9 cellular contexts compared by ENCODE assay signal in genomic region chr7:128738570-128739047, GRCh38. TPM values are rescaled to one million over a fixed set of nuclear protein-coding genes. Genes with fewer than 3 reads are reported as not detected.
DNase-seq lines count a peak whose midpoint lies in the region; ATAC-seq, FAIRE-seq and TF ChIP-seq lines count a peak whose summit lies in the region.
"Had no signal": no experiment of that assay in that cellular context is flagged by ENCODE, and none has a peak within 500 bp of the region (broad histone marks: within the 10 kb centered on the region; RNA-seq: fewer than 3 reads in every experiment).

No MANE protein-coding gene starts in this region.

- H3K27me3 ChIP-seq in A673 (replicated peaks; ENCODE audit: insufficient read depth, low read depth, low read length, poor library complexity), result no peaks in the 10 kb centered on the region
- H3K27me3 ChIP-seq in Loucy (ENCODE audit: insufficient read depth, low read length, poor library complexity, severe bottlenecking), result no peaks in the 10 kb centered on the region
- peaks cover 0 to 8% of the 10 kb centered on the region in 2 experiments; a peak in 1 of 5 replicates for H3K27me3 ChIP-seq in HepG2 (ENCODE audit: control insufficient read depth in 1 of 2, insufficient read depth in 2 of 2, low read length in 2 of 2)
- H3K27me3 ChIP-seq in thyroid gland, result no peaks in the 10 kb centered on the region

- TF ChIP-seq EP300 in HepG2 (IDR thresholded peaks at IDR 0.05; ENCODE audit: low read depth in 2 of 2, low read length in 2 of 2), result no peak
- no peak for TF ChIP-seq EP300 in HepG2 (CRISPR knock-in tag; IDR thresholded peaks at IDR 0.05; ENCODE audit: borderline replicate concordance)

- WGBS in HepG2 (ENCODE audit: low lambda C conversion rate), result 3% methylated on average over 8 of the region's 8 CpGs
- 3% methylated on average over 8 of the region's 8 CpGs for WGBS in thyroid gland, 2 donors

- no peaks in the 10 kb centered on the region for H3F3A ChIP-seq in Loucy (ENCODE audit: low read depth)

- in situ Hi-C loops in HepG2 (cut with HindIII; ENCODE audit: extremely low pct_ligation_motif_present, low pct_unique_long_range_greater_than_20kb), result no loop called here

- CTCF ChIA-PET in A673 (lab: Charles Lee), result no interaction called here
- CTCF ChIA-PET in HepG2 (lab: Yijun Ruan, JAX; ENCODE audit: low intra/inter-chr PET ratio, low total read pairs), result no interaction called here

- no peak for TF ChIP-seq POLR2A in HepG2 (IDR thresholded peaks at IDR 0.05; ENCODE audit: insufficient read depth in 1 of 2, low read depth in 2 of 2, low read length in 2 of 2)
- TF ChIP-seq POLR2A in thyroid gland (IDR thresholded peaks at IDR 0.05), result no peak

- H3K9me3 ChIP-seq in A673 (ENCODE audit: low read depth, low read length, poor library complexity, severe bottlenecking) (no peaks in the 10 kb centered on the region), Loucy (ENCODE audit: insufficient read depth, low read depth, low read length) (no peaks in the 10 kb centered on the region), HepG2 (ENCODE audit: low read length) (no peaks in the 10 kb centered on the region), thyroid gland (no peaks in the 10 kb centered on the region)

- H3K4me3 ChIP-seq in A673 (ENCODE audit: low read depth, low read length, poor library complexity, severe bottlenecking) (peak overlapping the region; percentile 96), Loucy (ENCODE audit: low read length, poor library complexity, severe bottlenecking) (peak overlapping the region; percentile 90), HepG2 (replicated peaks in 1 of 3; ENCODE audit: insufficient read depth in 1 of 3, low read depth in 2 of 3, low read length in 3 of 3) (peak overlapping the region; percentile 41 to 100 (median 99)), thyroid gland (replicated peaks in 1 of 3) (peak overlapping the region; percentile 8 to 96 (median 91))

- intact Hi-C loops in A673 (cut with micrococcal nuclease; ENCODE audit: unreplicated experiment) (no loop called here), HepG2 (cut with micrococcal nuclease; ENCODE audit: unreplicated experiment) (no loop called here), thyroid gland (cut with DNase I) (loop anchor here (10.0 kb wide), 1 partner anchor 126 kb away; the partner anchor contains the start of gene ATP6V1F)

- H3K9ac ChIP-seq in Loucy (ENCODE audit: low read depth, low read length, poor library complexity, severe bottlenecking) (peak overlapping the region; percentile 81), HepG2 (ENCODE audit: insufficient read depth, low read depth, low read length) (peak overlapping the region; percentile 99)

- H3K4me2 ChIP-seq in Loucy (ENCODE audit: low read depth, low read length, poor library complexity, severe bottlenecking) (peak overlapping the region; percentile 90), HepG2 (ENCODE audit: low read depth, low read length) (peak overlapping the region; percentile 83)

- no peak for FAIRE-seq in HepG2 (lab: Jason Lieb, UNC)

- peak; percentile 9 for ATAC-seq in GM18868 (IDR thresholded peaks at IDR 0.05; ENCODE audit: unreplicated experiment)
- ATAC-seq in HepG2, result peak; percentile 46

- H4K20me1 ChIP-seq in Loucy (ENCODE audit: insufficient read depth, low read length, poor library complexity, severe bottlenecking), result peaks cover 40% of the 10 kb centered on the region
- H4K20me1 ChIP-seq in HepG2 (ENCODE audit: insufficient read depth, low read length), result peaks cover 37% of the 10 kb centered on the region

- H3K79me2 ChIP-seq in Loucy (ENCODE audit: insufficient read depth, low read length) (peaks cover 44% of the 10 kb centered on the region), HepG2 (ENCODE audit: insufficient read depth, low read length) (peaks cover 45% of the 10 kb centered on the region)

- H3K36me3 ChIP-seq in A673 (ENCODE audit: insufficient read depth, low read length, poor library complexity, severe bottlenecking), result no peaks in the 10 kb centered on the region
- no peaks in the 10 kb centered on the region for H3K36me3 ChIP-seq in Loucy (ENCODE audit: insufficient read depth, low read length)
- peaks cover 0 to 5% of the 10 kb centered on the region in 2 experiments; a peak in 2 of 5 replicates for H3K36me3 ChIP-seq in HepG2 (replicated peaks in 1 of 2; ENCODE audit: control insufficient read depth in 1 of 2, insufficient read depth in 2 of 2, low read length in 2 of 2)
- H3K36me3 ChIP-seq in thyroid gland, result no peaks in the 10 kb centered on the region

- DNase-seq in A673 (ENCODE audit: low spot score) (no peak), brain pericyte (ENCODE audit: low read depth, low spot score) (peak; percentile 34), HepG2 (ENCODE audit: low spot score) (no peak), thyroid gland (no peak), NCI-H510A (lab: John Stamatoyannopoulos, UW) (no peak)
- DNase-seq in stimulated activated CD4-positive, alpha-beta T cell treated with anti-CD3 and anti-CD28 coated beads, Interleukin-4, amount 100 ng/mL, for 4 hours, result no peak

- H3K9me2 ChIP-seq in Loucy (replicated peaks; ENCODE audit: low read depth, low read length), result no peaks in the 10 kb centered on the region

- no peak for TF ChIP-seq RAD21 in HepG2 (CRISPR knock-in tag; IDR thresholded peaks at IDR 0.05)

- H3K4me1 ChIP-seq in A673 (ENCODE audit: insufficient read depth, low read length, poor library complexity, severe bottlenecking) (peaks cover 22% of the 10 kb centered on the region), Loucy (ENCODE audit: insufficient read depth, low read length, poor library complexity, severe bottlenecking) (peaks cover 51% of the 10 kb centered on the region), HepG2 (ENCODE audit: insufficient read depth, low read length) (peaks cover 41% of the 10 kb centered on the region), thyroid gland (peaks cover 19 to 23% of the 10 kb centered on the region in 2 donors)

- H2AFZ ChIP-seq in Loucy (ENCODE audit: low read length), result peak overlapping the region; percentile 86
- peak overlapping the region; percentile 60 for H2AFZ ChIP-seq in HepG2 (ENCODE audit: low read length)

- TSS peak; percentile 99 for BruUV-seq in A673 (replicated peaks; lab: Mats Ljungman, UMichigan)
- TSS peak; percentile 98 for BruUV-seq in HepG2 (replicated peaks; lab: Mats Ljungman, UMichigan)

- TF ChIP-seq CTCF in A673 (conservative IDR thresholded peaks at IDR 0.05; ENCODE audit: low read depth, low read length) (no peak), Loucy (conservative IDR thresholded peaks at IDR 0.05; ENCODE audit: low read length) (no peak), HepG2 (CRISPR knock-in tag; IDR thresholded peaks at IDR 0.05) (no peak), thyroid gland (IDR thresholded peaks at IDR 0.05) (no peak)

- POLR2A ChIA-PET in A673 (lab: Charles Lee; ENCODE audit: low non-redundant PET), result no interaction called here
- POLR2A ChIA-PET in HepG2 (lab: Yijun Ruan, JAX), result interaction anchor here (0.8 to 2.0 kb wide), 8 partner anchors 10 to 125 kb away, joined by 3 to 5 read pairs (median 4); partner anchors contain the start of gene ATP6V1F

- H3K27ac ChIP-seq in A673 (ENCODE audit: low read depth, low read length, poor library complexity, severe bottlenecking), result peak overlapping the region; percentile 86
- peak overlapping the region; percentile 93 for H3K27ac ChIP-seq in HepG2 (ENCODE audit: extremely low read length, insufficient read depth, low read length)
- peak overlapping the region; percentile 42 to 90 (median 90) for H3K27ac ChIP-seq in thyroid gland

RNA-seq across cellular contexts. Expression of gene CALU, which starts 0.6 kb away (rescaled TPM):
- total RNA-seq in A673 (2021) (161 and 162 TPM in 2 replicates), HepG2 (2016; rRNA removed; fragmentation: Illumina TruSeq; extraction: Trizol) (142 and 252 TPM in 2 replicates), thyroid gland (100 to 1,000 TPM; 115 to 143 (median 132) TPM)
- total RNA-seq in HepG2 (2016; cell fraction: cytosol; rRNA removed; fragmentation: Illumina TruSeq; extraction: Trizol; ENCODE audit: low read depth), result 15.1 and 15.2 TPM in 2 replicates
- 133 and 260 TPM in 2 replicates for total RNA-seq in HepG2 (2016; cell fraction: insoluble cytoplasmic fraction; rRNA removed; fragmentation: Illumina TruSeq; extraction: Trizol)
- 44.5 and 53.3 TPM in 2 replicates for total RNA-seq in HepG2 (2016; cell fraction: membrane; rRNA removed; fragmentation: Illumina TruSeq; extraction: Trizol)
- 214 and 252 TPM in 2 replicates for total RNA-seq in HepG2 (2016; cell fraction: nucleus; rRNA removed; fragmentation: Illumina TruSeq; extraction: Trizol)
- 136 and 198 TPM in 2 replicates for polyA plus RNA-seq in HepG2 (2011; rRNA removed)
- 96.7 and 147 TPM in 2 replicates for polyA plus RNA-seq in HepG2 (2011; cell fraction: cytosol; rRNA removed)
- polyA plus RNA-seq in HepG2 (2011; cell fraction: nucleus; rRNA removed), result 33.4 and 42.7 TPM in 2 replicates
- polyA plus RNA-seq in HepG2 (2012), result 236 and 237 TPM in 2 replicates
- polyA plus RNA-seq in HepG2 (2016; cell fraction: cytosol; fragmentation: Illumina TruSeq; extraction: Trizol; ENCODE audit: low read depth), result 12.0 and 12.8 TPM in 2 replicates
- 135 and 140 TPM in 2 replicates for polyA plus RNA-seq in HepG2 (2016; cell fraction: insoluble cytoplasmic fraction; fragmentation: Illumina TruSeq; extraction: Trizol; ENCODE audit: low read depth)
- polyA plus RNA-seq in HepG2 (2016; cell fraction: membrane; fragmentation: Illumina TruSeq; extraction: Trizol; ENCODE audit: low read depth), result 30.9 and 36.3 TPM in 2 replicates
- 282 and 283 TPM in 2 replicates for polyA plus RNA-seq in HepG2 (2016; cell fraction: nucleus; fragmentation: Illumina TruSeq; extraction: Trizol; ENCODE audit: insufficient read depth, low read depth)
- polyA minus RNA-seq in HepG2 (2011; rRNA and poly(A)+ RNA removed; ENCODE audit: low replicate concordance), result 58.1 and 85.7 TPM in 2 replicates
- polyA minus RNA-seq in HepG2 (2011; cell fraction: cytosol; rRNA and poly(A)+ RNA removed), result 156 and 168 TPM in 2 replicates
- polyA minus RNA-seq in HepG2 (2011; cell fraction: nucleus; rRNA and poly(A)+ RNA removed), result 92.3 and 101 TPM in 2 replicates

RNA-seq across cellular contexts. Expression of gene OPN1SW, which starts 37.0 kb away (rescaled TPM):
- total RNA-seq in A673 (2021), result not detected in 2 replicates
- total RNA-seq in HepG2 (2016; rRNA removed; fragmentation: Illumina TruSeq; extraction: Trizol), result not detected in 2 replicates
- not detected in 2 replicates for total RNA-seq in HepG2 (2016; cell fraction: cytosol; rRNA removed; fragmentation: Illumina TruSeq; extraction: Trizol; ENCODE audit: low read depth)
- total RNA-seq in HepG2 (2016; cell fraction: insoluble cytoplasmic fraction; rRNA removed; fragmentation: Illumina TruSeq; extraction: Trizol), result not detected in 2 replicates
- not detected in 2 replicates for total RNA-seq in HepG2 (2016; cell fraction: membrane; rRNA removed; fragmentation: Illumina TruSeq; extraction: Trizol)
- not detected in 2 replicates for total RNA-seq in HepG2 (2016; cell fraction: nucleus; rRNA removed; fragmentation: Illumina TruSeq; extraction: Trizol)
- not detected in 2 replicates for polyA plus RNA-seq in HepG2 (2011; rRNA removed)
- not detected in 2 replicates for polyA plus RNA-seq in HepG2 (2011; cell fraction: cytosol; rRNA removed)
- polyA plus RNA-seq in HepG2 (2011; cell fraction: nucleus; rRNA removed), result not detected in 2 replicates
- 0.20 TPM in 1 of 2 replicates, not detected in the other for polyA plus RNA-seq in HepG2 (2012)
- polyA plus RNA-seq in HepG2 (2016; cell fraction: cytosol; fragmentation: Illumina TruSeq; extraction: Trizol; ENCODE audit: low read depth), result not detected in 2 replicates
- not detected in 2 replicates for polyA plus RNA-seq in HepG2 (2016; cell fraction: insoluble cytoplasmic fraction; fragmentation: Illumina TruSeq; extraction: Trizol; ENCODE audit: low read depth)
- polyA plus RNA-seq in HepG2 (2016; cell fraction: membrane; fragmentation: Illumina TruSeq; extraction: Trizol; ENCODE audit: low read depth), result not detected in 2 replicates
- polyA plus RNA-seq in HepG2 (2016; cell fraction: nucleus; fragmentation: Illumina TruSeq; extraction: Trizol; ENCODE audit: insufficient read depth, low read depth), result not detected in 2 replicates
- not detected in 2 replicates for polyA minus RNA-seq in HepG2 (2011; rRNA and poly(A)+ RNA removed; ENCODE audit: low replicate concordance)
- polyA minus RNA-seq in HepG2 (2011; cell fraction: cytosol; rRNA and poly(A)+ RNA removed), result not detected in 2 replicates
- polyA minus RNA-seq in HepG2 (2011; cell fraction: nucleus; rRNA and poly(A)+ RNA removed), result not detected in 2 replicates
- total RNA-seq in thyroid gland, result not detected
- total RNA-seq: pulmonary artery endothelial cell had no signal

RNA-seq across cellular contexts. Expression of gene CCDC136, which starts 53.2 kb away (rescaled TPM):
- total RNA-seq in A673 (2021), result 4.4 and 6.9 TPM in 2 replicates
- 0.04 TPM in 1 of 2 replicates, not detected in the other for total RNA-seq in HepG2 (2016; rRNA removed; fragmentation: Illumina TruSeq; extraction: Trizol)
- total RNA-seq in HepG2 (2016; cell fraction: cytosol; rRNA removed; fragmentation: Illumina TruSeq; extraction: Trizol; ENCODE audit: low read depth), result not detected in 2 replicates
- total RNA-seq in HepG2 (2016; cell fraction: insoluble cytoplasmic fraction; rRNA removed; fragmentation: Illumina TruSeq; extraction: Trizol), result not detected in 2 replicates
- not detected in 2 replicates for total RNA-seq in HepG2 (2016; cell fraction: membrane; rRNA removed; fragmentation: Illumina TruSeq; extraction: Trizol)
- total RNA-seq in HepG2 (2016; cell fraction: nucleus; rRNA removed; fragmentation: Illumina TruSeq; extraction: Trizol), result not detected in 2 replicates
- polyA plus RNA-seq in HepG2 (2011; rRNA removed), result 0.38 and 0.47 TPM in 2 replicates
- polyA plus RNA-seq in HepG2 (2011; cell fraction: cytosol; rRNA removed), result 0.03 TPM in 1 of 2 replicates, not detected in the other
- 0.21 and 0.35 TPM in 2 replicates for polyA plus RNA-seq in HepG2 (2011; cell fraction: nucleus; rRNA removed)
- polyA plus RNA-seq in HepG2 (2012), result 0.16 and 0.23 TPM in 2 replicates
- not detected in 2 replicates for polyA plus RNA-seq in HepG2 (2016; cell fraction: cytosol; fragmentation: Illumina TruSeq; extraction: Trizol; ENCODE audit: low read depth)
- polyA plus RNA-seq in HepG2 (2016; cell fraction: insoluble cytoplasmic fraction; fragmentation: Illumina TruSeq; extraction: Trizol; ENCODE audit: low read depth), result not detected in 2 replicates
- polyA plus RNA-seq in HepG2 (2016; cell fraction: membrane; fragmentation: Illumina TruSeq; extraction: Trizol; ENCODE audit: low read depth), result not detected in 2 replicates
- not detected in 2 replicates for polyA plus RNA-seq in HepG2 (2016; cell fraction: nucleus; fragmentation: Illumina TruSeq; extraction: Trizol; ENCODE audit: insufficient read depth, low read depth)
- 0.54 and 0.84 TPM in 2 replicates for polyA minus RNA-seq in HepG2 (2011; rRNA and poly(A)+ RNA removed; ENCODE audit: low replicate concordance)
- polyA minus RNA-seq in HepG2 (2011; cell fraction: cytosol; rRNA and poly(A)+ RNA removed), result not detected in 2 replicates
- polyA minus RNA-seq in HepG2 (2011; cell fraction: nucleus; rRNA and poly(A)+ RNA removed), result 1.2 TPM in 1 of 2 replicates, not detected in the other
- 1 to 10 TPM; 4.4 to 4.9 (median 4.6) TPM for total RNA-seq in thyroid gland
